Comparison of ENCODE assay signal across 1 cellular context in the genomic region with DNA sequence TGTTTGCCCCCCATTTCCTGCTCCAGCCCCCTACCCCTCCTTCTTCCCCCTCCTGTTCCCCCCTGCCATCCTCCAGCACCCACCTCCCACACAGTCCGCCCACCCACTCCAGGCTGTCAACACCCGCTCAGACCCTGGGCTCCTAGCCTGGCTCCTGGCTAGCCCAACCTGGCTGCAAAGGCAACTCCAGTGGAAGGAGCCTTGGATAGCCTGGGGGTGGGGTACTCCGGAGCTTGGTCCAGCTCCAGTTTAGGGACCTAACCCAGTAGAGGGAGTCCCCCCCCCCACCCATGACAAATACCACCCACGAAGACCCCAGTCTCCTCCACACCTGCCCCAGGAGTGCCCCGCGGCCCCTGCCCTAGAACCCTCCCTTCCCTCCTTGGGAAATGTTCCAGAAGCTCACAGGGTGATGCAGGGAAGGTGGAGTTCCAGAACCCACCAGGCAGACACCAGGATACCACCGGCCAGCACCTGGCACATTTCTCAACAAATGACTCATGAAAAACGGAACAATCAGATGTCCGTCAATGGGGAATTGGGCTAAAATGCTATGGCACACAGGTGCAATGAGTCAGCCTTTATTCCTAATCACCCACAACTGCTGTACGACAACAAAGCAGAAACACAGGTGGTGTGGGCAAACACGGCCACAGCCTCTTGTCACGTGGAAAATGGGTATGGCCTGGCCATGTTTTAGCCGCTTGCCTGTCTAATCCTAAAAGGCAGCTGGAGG.
TF ChIP-seq lines count a peak whose summit lies in the region.

No MANE protein-coding gene starts in this region.

TF ChIP-seq in SK-N-SH, 30 proteins besides CTCF, POLR2A, EP300 and RAD21:
- no peak for TF ChIP-seq TCF12 (IDR thresholded peaks at IDR 0.05)
- TF ChIP-seq USF2 (IDR thresholded peaks at IDR 0.05; ENCODE audit: borderline replicate concordance, low read depth, low read length): no peak
- no peak for TF ChIP-seq RXRA (IDR thresholded peaks at IDR 0.05; ENCODE audit: borderline replicate concordance, low read depth)
- TF ChIP-seq RCOR1 (IDR thresholded peaks at IDR 0.05; ENCODE audit: low read length): no peak
- TF ChIP-seq TEAD4 (IDR thresholded peaks at IDR 0.05; ENCODE audit: borderline replicate concordance, insufficient read depth): no peak
- TF ChIP-seq NFIC (IDR thresholded peaks at IDR 0.05; ENCODE audit: borderline replicate concordance): no peak
- no peak for TF ChIP-seq CHD2 (IDR thresholded peaks at IDR 0.05; ENCODE audit: low read length, partially characterized antibody)
- TF ChIP-seq POLR2AphosphoS5 (IDR thresholded peaks at IDR 0.05; ENCODE audit: low read depth, low read length): no peak
- no peak for TF ChIP-seq RFX5 (IDR thresholded peaks at IDR 0.05; ENCODE audit: low read length)
